1 cellular context compared by ENCODE assay signal in the genomic region with DNA sequence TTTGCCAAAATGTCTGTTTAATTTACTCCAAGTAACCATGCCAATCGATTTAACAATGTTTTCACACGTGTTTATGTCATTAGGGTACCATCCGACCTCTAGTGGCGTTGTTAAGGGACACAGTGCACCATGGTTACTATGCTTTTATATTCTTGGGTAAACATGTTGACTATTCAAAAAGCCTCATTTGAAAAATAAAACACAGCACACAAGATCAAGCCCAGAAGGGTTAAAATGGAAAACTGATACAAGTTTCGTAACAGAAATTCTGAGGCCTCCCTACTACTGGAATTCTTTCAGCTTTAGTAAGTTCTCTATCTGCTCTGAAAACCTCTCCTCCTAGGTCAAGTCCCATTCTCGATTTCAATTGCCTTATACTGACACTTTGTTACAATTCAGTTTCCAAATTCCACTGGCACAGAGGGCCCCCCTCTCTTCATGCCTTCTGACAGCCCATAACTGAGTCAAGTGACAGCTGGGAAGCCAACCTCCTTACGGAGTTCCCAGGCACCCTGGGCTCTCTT.
TF ChIP-seq lines count a peak whose summit lies in the region.

No MANE protein-coding gene starts in this region.

TF ChIP-seq in GM23338, 12 proteins besides CTCF, POLR2A, EP300 and RAD21 (continued from another document):
- TF ChIP-seq, protein P1, sequence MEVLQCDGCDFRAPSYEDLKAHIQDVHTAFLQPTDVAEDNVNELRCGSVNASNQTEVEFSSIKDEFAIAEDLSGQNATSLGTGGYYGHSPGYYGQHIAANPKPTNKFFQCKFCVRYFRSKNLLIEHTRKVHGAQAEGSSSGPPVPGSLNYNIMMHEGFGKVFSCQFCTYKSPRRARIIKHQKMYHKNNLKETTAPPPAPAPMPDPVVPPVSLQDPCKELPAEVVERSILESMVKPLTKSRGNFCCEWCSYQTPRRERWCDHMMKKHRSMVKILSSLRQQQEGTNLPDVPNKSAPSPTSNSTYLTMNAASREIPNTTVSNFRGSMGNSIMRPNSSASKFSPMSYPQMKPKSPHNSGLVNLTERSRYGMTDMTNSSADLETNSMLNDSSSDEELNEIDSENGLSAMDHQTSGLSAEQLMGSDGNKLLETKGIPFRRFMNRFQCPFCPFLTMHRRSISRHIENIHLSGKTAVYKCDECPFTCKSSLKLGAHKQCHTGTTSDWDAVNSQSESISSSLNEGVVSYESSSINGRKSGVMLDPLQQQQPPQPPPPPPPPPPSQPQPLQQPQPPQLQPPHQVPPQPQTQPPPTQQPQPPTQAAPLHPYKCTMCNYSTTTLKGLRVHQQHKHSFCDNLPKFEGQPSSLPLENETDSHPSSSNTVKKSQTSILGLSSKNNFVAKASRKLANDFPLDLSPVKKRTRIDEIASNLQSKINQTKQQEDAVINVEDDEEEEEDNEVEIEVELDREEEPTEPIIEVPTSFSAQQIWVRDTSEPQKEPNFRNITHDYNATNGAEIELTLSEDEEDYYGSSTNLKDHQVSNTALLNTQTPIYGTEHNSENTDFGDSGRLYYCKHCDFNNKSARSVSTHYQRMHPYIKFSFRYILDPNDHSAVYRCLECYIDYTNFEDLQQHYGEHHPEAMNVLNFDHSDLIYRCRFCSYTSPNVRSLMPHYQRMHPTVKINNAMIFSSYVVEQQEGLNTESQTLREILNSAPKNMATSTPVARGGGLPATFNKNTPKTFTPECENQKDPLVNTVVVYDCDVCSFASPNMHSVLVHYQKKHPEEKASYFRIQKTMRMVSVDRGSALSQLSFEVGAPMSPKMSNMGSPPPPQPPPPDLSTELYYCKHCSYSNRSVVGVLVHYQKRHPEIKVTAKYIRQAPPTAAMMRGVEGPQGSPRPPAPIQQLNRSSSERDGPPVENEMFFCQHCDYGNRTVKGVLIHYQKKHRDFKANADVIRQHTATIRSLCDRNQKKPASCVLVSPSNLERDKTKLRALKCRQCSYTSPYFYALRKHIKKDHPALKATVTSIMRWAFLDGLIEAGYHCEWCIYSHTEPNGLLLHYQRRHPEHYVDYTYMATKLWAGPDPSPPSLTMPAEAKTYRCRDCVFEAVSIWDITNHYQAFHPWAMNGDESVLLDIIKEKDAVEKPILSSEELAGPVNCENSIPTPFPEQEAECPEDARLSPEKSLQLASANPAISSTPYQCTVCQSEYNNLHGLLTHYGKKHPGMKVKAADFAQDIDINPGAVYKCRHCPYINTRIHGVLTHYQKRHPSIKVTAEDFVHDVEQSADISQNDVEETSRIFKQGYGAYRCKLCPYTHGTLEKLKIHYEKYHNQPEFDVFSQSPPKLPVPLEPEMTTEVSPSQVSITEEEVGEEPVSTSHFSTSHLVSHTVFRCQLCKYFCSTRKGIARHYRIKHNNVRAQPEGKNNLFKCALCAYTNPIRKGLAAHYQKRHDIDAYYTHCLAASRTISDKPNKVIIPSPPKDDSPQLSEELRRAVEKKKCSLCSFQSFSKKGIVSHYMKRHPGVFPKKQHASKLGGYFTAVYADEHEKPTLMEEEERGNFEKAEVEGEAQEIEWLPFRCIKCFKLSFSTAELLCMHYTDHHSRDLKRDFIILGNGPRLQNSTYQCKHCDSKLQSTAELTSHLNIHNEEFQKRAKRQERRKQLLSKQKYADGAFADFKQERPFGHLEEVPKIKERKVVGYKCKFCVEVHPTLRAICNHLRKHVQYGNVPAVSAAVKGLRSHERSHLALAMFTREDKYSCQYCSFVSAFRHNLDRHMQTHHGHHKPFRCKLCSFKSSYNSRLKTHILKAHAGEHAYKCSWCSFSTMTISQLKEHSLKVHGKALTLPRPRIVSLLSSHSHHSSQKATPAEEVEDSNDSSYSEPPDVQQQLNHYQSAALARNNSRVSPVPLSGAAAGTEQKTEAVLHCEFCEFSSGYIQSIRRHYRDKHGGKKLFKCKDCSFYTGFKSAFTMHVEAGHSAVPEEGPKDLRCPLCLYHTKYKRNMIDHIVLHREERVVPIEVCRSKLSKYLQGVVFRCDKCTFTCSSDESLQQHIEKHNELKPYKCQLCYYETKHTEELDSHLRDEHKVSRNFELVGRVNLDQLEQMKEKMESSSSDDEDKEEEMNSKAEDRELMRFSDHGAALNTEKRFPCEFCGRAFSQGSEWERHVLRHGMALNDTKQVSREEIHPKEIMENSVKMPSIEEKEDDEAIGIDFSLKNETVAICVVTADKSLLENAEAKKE (CRISPR knock-in tag; IDR thresholded peaks at IDR 0.05) = no peak
- TF ChIP-seq STAT1 (IDR thresholded peaks at IDR 0.05; ENCODE audit: unreplicated experiment) = no peak
- TF ChIP-seq, protein P2, sequence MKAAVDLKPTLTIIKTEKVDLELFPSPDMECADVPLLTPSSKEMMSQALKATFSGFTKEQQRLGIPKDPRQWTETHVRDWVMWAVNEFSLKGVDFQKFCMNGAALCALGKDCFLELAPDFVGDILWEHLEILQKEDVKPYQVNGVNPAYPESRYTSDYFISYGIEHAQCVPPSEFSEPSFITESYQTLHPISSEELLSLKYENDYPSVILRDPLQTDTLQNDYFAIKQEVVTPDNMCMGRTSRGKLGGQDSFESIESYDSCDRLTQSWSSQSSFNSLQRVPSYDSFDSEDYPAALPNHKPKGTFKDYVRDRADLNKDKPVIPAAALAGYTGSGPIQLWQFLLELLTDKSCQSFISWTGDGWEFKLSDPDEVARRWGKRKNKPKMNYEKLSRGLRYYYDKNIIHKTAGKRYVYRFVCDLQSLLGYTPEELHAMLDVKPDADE (IDR thresholded peaks at IDR 0.05) = no peak
